33 cellular contexts compared by ENCODE assay signal in the genomic region with DNA sequence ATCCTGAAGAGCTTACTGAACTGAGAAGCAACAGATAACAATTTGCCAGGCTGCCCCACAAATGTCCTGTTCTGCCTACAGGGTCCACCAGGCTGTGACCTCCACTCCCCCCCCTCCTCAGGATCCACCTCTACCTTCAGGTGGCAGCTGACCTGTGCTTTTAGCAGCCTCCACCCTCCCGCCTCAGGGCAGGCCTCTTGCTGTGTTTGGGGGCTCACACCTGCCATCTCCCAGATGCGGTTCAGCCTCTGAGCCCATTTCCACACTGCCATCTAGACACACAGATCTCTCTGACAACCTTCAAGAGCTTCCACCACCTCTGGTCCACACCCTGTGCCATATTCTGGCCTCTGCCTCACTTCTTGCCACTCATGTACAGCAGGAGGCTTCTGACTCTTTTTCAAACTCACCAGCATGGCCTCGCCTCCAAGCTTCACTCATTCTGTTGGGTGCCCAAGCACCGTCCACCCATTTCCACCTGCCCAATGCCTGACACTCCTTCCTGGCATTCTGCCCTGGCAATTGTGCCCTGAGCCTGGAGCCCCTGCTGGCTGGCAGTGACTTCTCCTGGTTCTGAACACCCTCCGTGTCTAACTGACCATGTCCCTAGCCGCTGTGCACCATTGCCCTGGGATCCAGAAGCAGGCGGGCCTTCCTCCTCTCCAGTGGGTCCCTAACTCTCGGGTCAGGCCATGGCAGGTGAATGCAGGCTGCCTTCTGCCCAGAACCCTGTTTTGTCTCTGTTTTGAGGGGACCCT. TPM values are rescaled to one million over a fixed set of nuclear protein-coding genes. Genes with fewer than 3 reads are reported as not detected.
DNase-seq lines count a peak whose midpoint lies in the region; ATAC-seq and TF ChIP-seq lines count a peak whose summit lies in the region.
"Had no signal": no experiment of that assay in that cellular context is flagged by ENCODE, and none has a peak within 500 bp of the region (broad histone marks: within the 10 kb centered on the region; RNA-seq: fewer than 3 reads in every experiment).

No MANE protein-coding gene starts in this region.

- peaks cover 5% of the 10 kb centered on the region for H3K4me1 Mint-ChIP-seq in nephron progenitor cell
- no peaks in the 10 kb centered on the region for H3K4me1 Mint-ChIP-seq in type B pancreatic cell (ENCODE audit: unreplicated experiment)
- H3K4me1 Mint-ChIP-seq in CD4-positive, alpha-beta memory T cell = no peaks in the 10 kb centered on the region

- no peaks in the 10 kb centered on the region for H3K9me3 Mint-ChIP-seq in nephron progenitor cell
- H3K9me3 Mint-ChIP-seq in type B pancreatic cell = no peaks in the 10 kb centered on the region
- no peaks in the 10 kb centered on the region for H3K9me3 Mint-ChIP-seq in CD4-positive, alpha-beta memory T cell
- H3K9me3 Mint-ChIP-seq: CD8-positive, alpha-beta T cell had no signal

- no peaks in the 10 kb centered on the region for H3K27me3 ChIP-seq in right cardiac atrium (ENCODE audit: control insufficient read depth, insufficient read depth)
- H3K27me3 ChIP-seq in CD4-positive, alpha-beta memory T cell (ENCODE audit: insufficient read depth, low read length) = no peaks in the 10 kb centered on the region
- H3K27me3 ChIP-seq: BLaER1 treated with 17β-estradiol and CSF1 and Interleukin-3, amounts not matched to agents 10 nM and 100 nM; SJSA1 had no signal

- intact Hi-C loops in cardiac septum (cut with DNase I) (loop anchor here (5.0 kb wide), 1 partner anchor 63 kb away; no protein-coding TSS in a partner anchor), right cardiac atrium (cut with DNase I) (loop anchor here in 1 of 4 donors (5.0 kb wide), 1 partner anchor 48 kb away; the partner anchor contains the start of gene DEPP1)
- intact Hi-C loops in CD4-positive, alpha-beta memory T cell (cut with micrococcal nuclease) = no loop called here

- TF ChIP-seq CTCF in nephron progenitor cell (IDR thresholded peaks at IDR 0.05) (no peak), type B pancreatic cell (conservative IDR thresholded peaks at IDR 0.05) (no peak)

- POLR2A ChIA-PET in CD4-positive, alpha-beta memory T cell (lab: Charles Lee; ENCODE audit: partially characterized antibody) = no interaction called here

- no peak overlapping the region for H3K27ac ChIP-seq in right cardiac atrium (ENCODE audit: low read length)
- H3K27ac ChIP-seq in CD4-positive, alpha-beta memory T cell (ENCODE audit: low read depth, low read length) = no peak overlapping the region
- H3K27ac ChIP-seq: BLaER1 treated with 17β-estradiol and CSF1 and Interleukin-3, amounts not matched to agents 10 nM and 100 nM; HL-60; SJSA1 had no signal

- WGBS in right cardiac atrium = 81% methylated on average over 8 of the region's 8 CpGs

- H3K27me3 Mint-ChIP-seq in nephron progenitor cell (ENCODE audit: low read depth, poor library complexity) = peaks cover 42% of the 10 kb centered on the region
- peaks cover 4% of the 10 kb centered on the region for H3K27me3 Mint-ChIP-seq in type B pancreatic cell
- peaks cover 0 to 6% of the 10 kb centered on the region in 2 donors for H3K27me3 Mint-ChIP-seq in CD4-positive, alpha-beta memory T cell

- H3K36me3 Mint-ChIP-seq in nephron progenitor cell (ENCODE audit: low read depth) (no peaks in the 10 kb centered on the region), type B pancreatic cell (no peaks in the 10 kb centered on the region)
- no peaks in the 10 kb centered on the region for H3K36me3 Mint-ChIP-seq in CD4-positive, alpha-beta memory T cell
- H3K36me3 Mint-ChIP-seq: CD8-positive, alpha-beta T cell had no signal

- H3K36me3 ChIP-seq in CD4-positive, alpha-beta memory T cell (ENCODE audit: insufficient read depth, low read length) = no peaks in the 10 kb centered on the region
- H3K36me3 ChIP-seq: BLaER1 treated with 17β-estradiol and CSF1 and Interleukin-3, amounts not matched to agents 10 nM and 100 nM; SJSA1 had no signal

- H3K9me3 ChIP-seq in right cardiac atrium (ENCODE audit: control insufficient read depth, low read length) = no peaks in the 10 kb centered on the region
- H3K9me3 ChIP-seq in CD4-positive, alpha-beta memory T cell (ENCODE audit: control insufficient read depth in 1 of 2, low read length in 2 of 2) = no peaks in the 10 kb centered on the region
- H3K9me3 ChIP-seq: Caco-2, SJSA1 had no signal

- no peak overlapping the region for H3K4me3 Mint-ChIP-seq in nephron progenitor cell
- no peak overlapping the region for H3K4me3 Mint-ChIP-seq in type B pancreatic cell
- no peak overlapping the region for H3K4me3 Mint-ChIP-seq in CD4-positive, alpha-beta memory T cell
- H3K4me3 Mint-ChIP-seq: CD8-positive, alpha-beta T cell had no signal

- peaks cover 8% of the 10 kb centered on the region for H3K4me1 ChIP-seq in right cardiac atrium (ENCODE audit: control insufficient read depth, insufficient read depth, low read length)
- no peaks in the 10 kb centered on the region for H3K4me1 ChIP-seq in CD4-positive, alpha-beta memory T cell (ENCODE audit: insufficient read depth, low read length)

- H3K27ac Mint-ChIP-seq in nephron progenitor cell (peak overlapping the region; percentile 11), type B pancreatic cell (no peak overlapping the region)
- H3K27ac Mint-ChIP-seq in CD4-positive, alpha-beta memory T cell = peak overlapping the region in 1 of 7 donors; percentile 40
- H3K27ac Mint-ChIP-seq: CD8-positive, alpha-beta T cell had no signal

- peak; percentile 61 for DNase-seq in cardiac septum (ENCODE audit: low spot score)
- no peak for DNase-seq in right cardiac atrium
- peak; percentile 49 for DNase-seq in islet precursor cell
- DNase-seq in nephron progenitor cell = no peak
- DNase-seq in type B pancreatic cell (ENCODE audit: extremely low spot score, unreplicated experiment) = peak; percentile 60
- DNase-seq in NCI-H146 treated with DMSO at 0.1 percent for 48 hours (lab: John Stamatoyannopoulos, UW; ENCODE audit: unreplicated experiment) = no peak
- no peak for DNase-seq in 8988T
- DNase-seq in CD4-positive, alpha-beta memory T cell = no peak
- DNase-seq: AML-193, DMS 273 treated with DMSO at 0.1 percent for 48 hours, DMS79, EL, GDM1, Kasumi-1, MV-4-11, NCI-H1105 treated with DMSO at 0.1 percent for 48 hours, NCI-H146, NCI-H2081, NCI-H2227 treated with DMSO at 0.1 percent for 48 hours, NCI-H526 treated with DMSO at 0.1 percent for 48 hours, Right ventricle myocardium superior, RPMI8226 had no signal

- CTCF ChIA-PET in CD4-positive, alpha-beta memory T cell (lab: Charles Lee; ENCODE audit: partially characterized antibody) = interaction anchor here (1.0 kb wide), 1 partner anchor 46 kb away, joined by 3 read pairs; no protein-coding TSS in a partner anchor

- ATAC-seq in right cardiac atrium = no peak
- ATAC-seq: CD8-positive, alpha-beta T cell; GM12878; K562 had no signal

- no peak overlapping the region for H3K4me3 ChIP-seq in right cardiac atrium (ENCODE audit: low read length)
- H3K4me3 ChIP-seq in CD4-positive, alpha-beta memory T cell (ENCODE audit: low read length in 2 of 2) = no peak overlapping the region
- H3K4me3 ChIP-seq: BLaER1 treated with 17β-estradiol and CSF1 and Interleukin-3, amounts not matched to agents 10 nM and 100 nM; GM12878; K562; SJSA1 had no signal

RNA-seq across cellular contexts. Expression of gene TMEM72, which starts 18.4 kb away (rescaled TPM):
- total RNA-seq in cardiac septum (not detected), right cardiac atrium (under 1 TPM in 3 of 4 donors, not detected in 1; 0.23 to 0.71 (median 0.29) TPM), type B pancreatic cell (ENCODE audit: low replicate concordance) (0.40 and 1.2 TPM in 2 replicates)
- polyA plus RNA-seq in right cardiac atrium = 0.14 TPM
- not detected for total RNA-seq in CD4-positive, alpha-beta memory T cell
- polyA plus RNA-seq in CD4-positive, alpha-beta memory T cell = not detected
- total RNA-seq: Caco-2; CD8-positive, alpha-beta T cell; GM12878; H4; HT-29; K562; M059J; NCI-H460; Right ventricle myocardium superior; SJSA1 had no signal
- polyA plus RNA-seq: K562 had no signal

RNA-seq across cellular contexts. Expression of gene RASSF4, which starts 30.1 kb away (rescaled TPM):
- 47.5 TPM for total RNA-seq in cardiac septum
- total RNA-seq in right cardiac atrium = 10 to 100 TPM; 57.9 to 92.1 (median 76.3) TPM
- polyA plus RNA-seq in right cardiac atrium = 45.4 TPM
- 22.7 and 27.9 TPM in 2 replicates for total RNA-seq in type B pancreatic cell (ENCODE audit: low replicate concordance)
- total RNA-seq in CD4-positive, alpha-beta memory T cell = 1 to 10 TPM; 1.6 to 1.8 TPM
- polyA plus RNA-seq in CD4-positive, alpha-beta memory T cell = under 1 TPM; 0.08 to 0.21 TPM

RNA-seq across cellular contexts. Expression of gene DEPP1, which starts 49.1 kb away (rescaled TPM):
- 45.5 TPM for total RNA-seq in cardiac septum
- total RNA-seq in right cardiac atrium = 10 to 100 TPM; 18.8 to 43.8 (median 23.8) TPM
- polyA plus RNA-seq in right cardiac atrium = 32.5 TPM
- total RNA-seq in type B pancreatic cell (ENCODE audit: low replicate concordance) = 25.7 and 53.0 TPM in 2 replicates
- not detected for total RNA-seq in CD4-positive, alpha-beta memory T cell
- polyA plus RNA-seq in CD4-positive, alpha-beta memory T cell = not detected
- total RNA-seq: CD8-positive, alpha-beta T cell had no signal

Comparison
In these comparisons a context has a peak if more than half of its experiments do, and no peak if none do; other contexts are left out.
1. DNase-seq: peak in cardiac septum (single experiment), islet precursor cell (single experiment) and type B pancreatic cell (single experiment); none in right cardiac atrium (0 of 3), nephron progenitor cell (single experiment), NCI-H146 treated with DMSO at 0.1 percent for 48 hours (single experiment), 8988T (single experiment) and CD4-positive, alpha-beta memory T cell (0 of 5).
2. RNA of gene DEPP1, which starts 49.1 kb away (total RNA-seq): 45.5 TPM in cardiac septum (single experiment), 18.8 to 43.8 TPM in right cardiac atrium and 25.7 to 53.0 TPM in type B pancreatic cell; not detected in CD4-positive, alpha-beta memory T cell; every median in the first group is over 10 times any median in the second.